ENCODE assay signal across 26 cellular contexts in genomic region chr2:101852824-101853223, GRCh38.
"Had no signal": no experiment of that assay in that cellular context is flagged by ENCODE, and none has a peak within 500 bp of the region (broad histone marks: within the 10 kb centered on the region; RNA-seq: fewer than 3 reads in every experiment).

No MANE protein-coding gene starts in this region.

- H3K4me3 ChIP-seq: psoas muscle, sigmoid colon, suprapubic skin, tibial artery, upper lobe of right lung had no signal

- H3K79me2 ChIP-seq: parathyroid adenoma had no signal

- H3K27me3 ChIP-seq: sigmoid colon, suprapubic skin, tibial artery, upper lobe of right lung had no signal

- H3K9me3 Mint-ChIP-seq: activated naive CD8-positive, alpha-beta T cell treated with anti-CD3 and anti-CD28 coated beads, Interleukin-2, amount 10 ng/mL, durations not matched to agents 7 days and 5 days; naive thymus-derived CD8-positive, alpha-beta T cell; neural crest cell had no signal

- H3K4me1 ChIP-seq: parathyroid adenoma had no signal

- H3K27ac ChIP-seq: parathyroid adenoma, psoas muscle, sigmoid colon, suprapubic skin, tibial artery, upper lobe of right lung had no signal

- H3K27ac Mint-ChIP-seq: activated naive CD8-positive, alpha-beta T cell treated with anti-CD3 and anti-CD28 coated beads, Interleukin-2, amount 10 ng/mL, durations not matched to agents 7 days and 5 days had no signal

- H3K4me1 Mint-ChIP-seq: neural crest cell had no signal

- ATAC-seq: esophagus mucosa; left cardiac atrium; left ventricle myocardium superior; naive thymus-derived CD8-positive, alpha-beta T cell; psoas muscle; upper lobe of right lung had no signal

- H3K27me3 Mint-ChIP-seq: activated naive CD8-positive, alpha-beta T cell treated with anti-CD3 and anti-CD28 coated beads, Interleukin-2, amount 10 ng/mL, durations not matched to agents 7 days and 5 days; naive thymus-derived CD8-positive, alpha-beta T cell had no signal

- H3K4me3 Mint-ChIP-seq: activated naive CD8-positive, alpha-beta T cell treated with anti-CD3 and anti-CD28 coated beads, Interleukin-2, amount 10 ng/mL, durations not matched to agents 7 days and 5 days; naive thymus-derived CD8-positive, alpha-beta T cell; neural crest cell had no signal

- DNase-seq: activated CD4-positive, alpha-beta T cell treated with anti-CD3 and anti-CD28 coated beads for 4 hours; activated CD4-positive, alpha-beta T cell treated with anti-CD3 and anti-CD28 coated beads, Interleukin-2, amount 50 U/mL, for 4 hours; activated naive CD4-positive, alpha-beta T cell; activated naive CD8-positive, alpha-beta T cell treated with anti-CD3 and anti-CD28 coated beads, Interleukin-2, amount 10 ng/mL, durations not matched to agents 7 days and 5 days; activated T-cell treated with anti-CD3 and anti-CD28 coated beads, Interleukin-2, amount 50 U/mL, for 48 hours; caudate nucleus; foreskin melanocyte; islet precursor cell; left cardiac atrium; left ventricle myocardium superior; mammary epithelial cell; naive thymus-derived CD8-positive, alpha-beta T cell; nucleus accumbens; psoas muscle; sigmoid colon; small intestine; stimulated activated CD4-positive, alpha-beta T cell treated with anti-CD3 and anti-CD28 coated beads, Interleukin-1b, Interleukin-23, amount 100 ng/mL, for 48 hours; stimulated activated CD4-positive, alpha-beta T cell treated with anti-CD3 and anti-CD28 coated beads, Interleukin-4, amount 100 ng/mL, for 4 hours; stimulated activated CD8-positive, alpha-beta memory T cell treated with anti-CD3 and anti-CD28 coated beads, Interleukin-4, amount 100 ng/mL, for 48 hours; stimulated activated naive CD4-positive, alpha-beta T cell; tibial artery; upper lobe of right lung had no signal

- H3K9me3 ChIP-seq: psoas muscle, sigmoid colon, suprapubic skin, tibial artery, upper lobe of right lung had no signal

- H2AFZ ChIP-seq: parathyroid adenoma had no signal
